ENCODE assay signal across 16 cellular contexts in genomic region chr1:61638296-61638695, GRCh38.
DNase-seq lines count a peak whose midpoint lies in the region; ATAC-seq and TF ChIP-seq lines count a peak whose summit lies in the region.
"Had no signal": no experiment of that assay in that cellular context is flagged by ENCODE, and none has a peak within 500 bp of the region (broad histone marks: within the 10 kb centered on the region; RNA-seq: fewer than 3 reads in every experiment).

No MANE protein-coding gene starts in this region.

- H3K9me3 Mint-ChIP-seq in type B pancreatic cell: peaks cover 4% of the 10 kb centered on the region
- H3K9me3 Mint-ChIP-seq: stimulated activated effector memory CD8-positive, alpha-beta T cell treated with anti-CD3 and anti-CD28 coated beads, Interleukin-12 subunit alpha, Interleukin-12 subunit beta, amount 100 ng/mL, for 72 hours had no signal

- peaks cover 8% of the 10 kb centered on the region for H3K27me3 Mint-ChIP-seq in type B pancreatic cell

- H3K4me1 ChIP-seq in right cardiac atrium (ENCODE audit: control insufficient read depth, insufficient read depth, low read length) (peaks cover 2% of the 10 kb centered on the region), skeletal muscle tissue (ENCODE audit: control insufficient read depth in 3 of 3, insufficient read depth in 3 of 3, low read length in 3 of 3) (peaks cover 0 to 4% (median 3%) of the 10 kb centered on the region in 3 donors), colonic mucosa (no peaks in the 10 kb centered on the region)
- H3K4me1 ChIP-seq: pancreas had no signal

- no peaks in the 10 kb centered on the region for H3K9me3 ChIP-seq in right cardiac atrium (ENCODE audit: control insufficient read depth, low read length)
- no peaks in the 10 kb centered on the region for H3K9me3 ChIP-seq in skeletal muscle tissue (ENCODE audit: control insufficient read depth in 3 of 3, low read length in 3 of 3)
- no peaks in the 10 kb centered on the region for H3K9me3 ChIP-seq in colonic mucosa
- H3K9me3 ChIP-seq: pancreas, SJCRH30 had no signal

- DNase-seq in EL (peak; percentile 26), brain pericyte (ENCODE audit: low read depth, low spot score) (peak; percentile 73), right cardiac atrium (no peak), Kasumi-1 (lab: John Stamatoyannopoulos, UW) (no peak), colonic mucosa (no peak), type B pancreatic cell (ENCODE audit: extremely low spot score, unreplicated experiment) (no peak)
- DNase-seq: GDM1, mesenchymal stem cell, NCI-H1417, NCI-H82, pancreas, SJCRH30 had no signal

- 56% methylated on average over 2 of the region's 2 CpGs for WGBS in right cardiac atrium

- intact Hi-C loops in right cardiac atrium (cut with DNase I) (no loop called here), colonic mucosa (cut with DNase I) (no loop called here)

- peak; percentile 79 to 86 for ATAC-seq in right cardiac atrium
- no peak for ATAC-seq in GM18861 (IDR thresholded peaks at IDR 0.05; ENCODE audit: unreplicated experiment)
- ATAC-seq: HCT116; stimulated activated effector memory CD8-positive, alpha-beta T cell treated with anti-CD3 and anti-CD28 coated beads, Interleukin-12 subunit alpha, Interleukin-12 subunit beta, amount 100 ng/mL, for 72 hours had no signal

- H3K9ac ChIP-seq in skeletal muscle tissue (ENCODE audit: low read depth in 1 of 3, low read length in 3 of 3) (no peak overlapping the region), colonic mucosa (ENCODE audit: low read depth in 2 of 2, low read length in 2 of 2) (no peak overlapping the region)

- H3K4me3 ChIP-seq in right cardiac atrium (ENCODE audit: low read length): no peak overlapping the region
- H3K4me3 ChIP-seq in skeletal muscle tissue (ENCODE audit: low read length in 3 of 3): no peak overlapping the region
- H3K4me3 ChIP-seq in colonic mucosa: no peak overlapping the region
- H3K4me3 ChIP-seq: pancreas, SJCRH30 had no signal

- no peak overlapping the region for H3K4me3 Mint-ChIP-seq in type B pancreatic cell
- H3K4me3 Mint-ChIP-seq: stimulated activated effector memory CD8-positive, alpha-beta T cell treated with anti-CD3 and anti-CD28 coated beads, Interleukin-12 subunit alpha, Interleukin-12 subunit beta, amount 100 ng/mL, for 72 hours had no signal

- H3K4me1 Mint-ChIP-seq in type B pancreatic cell (ENCODE audit: unreplicated experiment): peaks cover 34% of the 10 kb centered on the region

- peaks cover 3% of the 10 kb centered on the region for H3K36me3 Mint-ChIP-seq in type B pancreatic cell
- H3K36me3 Mint-ChIP-seq: stimulated activated effector memory CD8-positive, alpha-beta T cell treated with anti-CD3 and anti-CD28 coated beads, Interleukin-12 subunit alpha, Interleukin-12 subunit beta, amount 100 ng/mL, for 72 hours had no signal

- H3K27ac ChIP-seq in right cardiac atrium (ENCODE audit: low read length): no peak overlapping the region
- peak overlapping the region; percentile 33 for H3K27ac ChIP-seq in skeletal muscle tissue (ENCODE audit: low read depth, low read length)
- H3K27ac ChIP-seq in colonic mucosa: no peak overlapping the region
- H3K27ac ChIP-seq: pancreas, SJCRH30 had no signal

- no peak overlapping the region for H3K27ac Mint-ChIP-seq in type B pancreatic cell
- H3K27ac Mint-ChIP-seq: stimulated activated effector memory CD8-positive, alpha-beta T cell treated with anti-CD3 and anti-CD28 coated beads, Interleukin-12 subunit alpha, Interleukin-12 subunit beta, amount 100 ng/mL, for 72 hours had no signal

- TF ChIP-seq CTCF in colonic mucosa (IDR thresholded peaks at IDR 0.05) (no peak), type B pancreatic cell (conservative IDR thresholded peaks at IDR 0.05) (no peak)

- H3K36me3 ChIP-seq in skeletal muscle tissue (ENCODE audit: control insufficient read depth in 3 of 3, insufficient read depth in 3 of 3, low read length in 3 of 3) (no peaks in the 10 kb centered on the region), colonic mucosa (no peaks in the 10 kb centered on the region)
- H3K36me3 ChIP-seq: pancreas, SJCRH30 had no signal

- H3K27me3 ChIP-seq in right cardiac atrium (ENCODE audit: control insufficient read depth, insufficient read depth) (no peaks in the 10 kb centered on the region), skeletal muscle tissue (ENCODE audit: control insufficient read depth in 3 of 3, insufficient read depth in 3 of 3, low read length in 3 of 3) (no peaks in the 10 kb centered on the region), colonic mucosa (no peaks in the 10 kb centered on the region)
- H3K27me3 ChIP-seq: pancreas, SJCRH30 had no signal

Comparison
In these comparisons a context has a peak if more than half of its experiments do, and no peak if none do; other contexts are left out.
1. DNase-seq: peak in EL (single experiment) and brain pericyte (single experiment); none in right cardiac atrium (0 of 3), Kasumi-1 (0 of 2), colonic mucosa (single experiment) and type B pancreatic cell (single experiment).